9 cellular contexts compared by ENCODE assay signal in the genomic region with DNA sequence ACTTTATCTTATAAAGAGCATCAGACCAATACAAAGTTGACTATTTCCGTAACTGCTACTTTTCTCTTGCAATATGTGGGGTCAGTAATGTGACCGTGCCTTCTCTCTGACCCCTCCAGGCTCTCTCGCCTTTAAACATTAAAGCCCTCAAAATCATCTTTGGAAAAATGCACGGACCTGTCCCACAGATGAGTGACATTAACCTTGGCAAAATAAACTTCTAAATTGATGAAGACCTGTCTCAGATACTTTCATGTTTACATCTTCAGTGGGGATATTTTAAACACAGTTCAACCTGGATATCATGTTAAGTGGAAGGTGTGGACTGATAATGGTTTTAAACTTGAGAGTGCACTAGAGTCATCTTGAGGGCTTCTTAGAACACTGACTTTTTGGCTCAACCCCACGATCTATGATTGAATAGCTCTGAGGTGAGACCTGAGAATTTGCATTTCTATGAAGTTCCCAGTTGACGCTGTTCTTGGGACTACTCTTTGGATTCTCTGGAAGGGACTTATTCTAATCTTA. TPM values are rescaled to one million over a fixed set of nuclear protein-coding genes. Genes with fewer than 3 reads are reported as not detected.
"Had no signal": no experiment of that assay in that cellular context is flagged by ENCODE, and none has a peak within 500 bp of the region (broad histone marks: within the 10 kb centered on the region; RNA-seq: fewer than 3 reads in every experiment).

No MANE protein-coding gene starts in this region.

- ATAC-seq: HepG2 had no signal

- H3K27ac Mint-ChIP-seq: IgD-negative memory B cell had no signal

- H3K27me3 Mint-ChIP-seq: IgD-negative memory B cell had no signal

- H3K4me1 Mint-ChIP-seq: IgD-negative memory B cell had no signal

- DNase-seq: IMR-90, KBM-7, KG1 had no signal

- FAIRE-seq: HepG2, HTR-8/SVneo had no signal

- H3K4me2 ChIP-seq: KMS-11 had no signal

- H3K27ac ChIP-seq: HL-60, KMS-11 had no signal

- H3K9ac ChIP-seq: KMS-11 had no signal

- H3K36me3 Mint-ChIP-seq: IgD-negative memory B cell had no signal

- H3K4me3 Mint-ChIP-seq: IgD-negative memory B cell had no signal

RNA-seq across cellular contexts. Expression of gene CXCL3, which starts 26.7 kb away (rescaled TPM):
- polyA plus RNA-seq: HepG2, IgD-negative memory B cell had no signal

RNA-seq across cellular contexts. Expression of gene CXCL2, which starts 33.8 kb away (rescaled TPM):
- total RNA-seq: HT1080 had no signal
- polyA plus RNA-seq: HepG2, IgD-negative memory B cell had no signal
